Comparison of ENCODE assay signal across 8 cellular contexts in the genomic region with DNA sequence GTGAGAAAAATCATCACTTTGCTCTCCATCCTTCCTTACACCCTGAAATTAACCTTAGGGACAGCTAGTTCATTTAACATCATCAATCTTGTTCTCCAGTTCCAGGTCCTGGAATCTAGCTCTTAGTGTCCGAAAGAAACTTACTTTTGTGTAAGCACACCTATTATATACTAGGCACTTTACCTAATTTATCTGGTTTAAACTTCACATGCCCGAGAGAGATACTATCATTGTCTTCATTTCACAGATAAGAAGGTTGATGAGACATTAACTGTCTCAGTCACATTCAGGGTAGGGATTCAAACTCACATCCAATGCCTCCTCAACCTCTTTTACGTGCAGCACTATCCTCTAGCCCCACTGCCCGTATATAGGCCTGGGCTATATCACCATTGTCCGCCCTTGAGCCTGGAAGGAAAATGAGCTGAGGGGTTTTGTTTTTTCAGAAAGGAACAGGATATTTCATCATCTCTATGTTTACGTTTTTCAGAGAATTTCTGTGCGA. TPM values are rescaled to one million over a fixed set of nuclear protein-coding genes. Genes with fewer than 3 reads are reported as not detected.
DNase-seq lines count a peak whose midpoint lies in the region; ATAC-seq lines count a peak whose summit lies in the region.

No MANE protein-coding gene starts in this region.

- DNase-seq in Jurkat, Clone E6-1 (ENCODE audit: low read depth, low spot score), result no peak
- DNase-seq in naive thymus-derived CD8-positive, alpha-beta T cell, result no peak
- DNase-seq in glomerular visceral epithelial cell (ENCODE audit: extremely low spot score) (no peak), UCSD-AML1 (lab: John Stamatoyannopoulos, UW; ENCODE audit: unreplicated experiment) (no peak), NCI-H2081 treated with DMSO at 0.1 percent for 48 hours (lab: John Stamatoyannopoulos, UW) (no peak)

- peaks cover 7% of the 10 kb centered on the region for H3K27me3 Mint-ChIP-seq in dendritic cell treated with granulocyte-macrophage colony-stimulating factor and Interleukin-4, amounts not matched to agents 40 ng/mL and 50 ng/mL, for 4 days
- H3K27me3 Mint-ChIP-seq in naive thymus-derived CD8-positive, alpha-beta T cell, result peaks cover 0 to 2% (median 0%) of the 10 kb centered on the region in 5 donors

- peak overlapping the region; percentile 95 for H3K4me3 Mint-ChIP-seq in dendritic cell treated with granulocyte-macrophage colony-stimulating factor and Interleukin-4, amounts not matched to agents 40 ng/mL and 50 ng/mL, for 4 days
- H3K4me3 Mint-ChIP-seq in naive thymus-derived CD8-positive, alpha-beta T cell, result peak overlapping the region; percentile 96 to 100 (median 98)

- peak overlapping the region; percentile 97 for H3K27ac Mint-ChIP-seq in dendritic cell treated with granulocyte-macrophage colony-stimulating factor and Interleukin-4, amounts not matched to agents 40 ng/mL and 50 ng/mL, for 4 days
- H3K27ac Mint-ChIP-seq in naive thymus-derived CD8-positive, alpha-beta T cell, result peak overlapping the region; percentile 97 to 100 (median 99)

- no peaks in the 10 kb centered on the region for H3K9me3 Mint-ChIP-seq in dendritic cell treated with granulocyte-macrophage colony-stimulating factor and Interleukin-4, amounts not matched to agents 40 ng/mL and 50 ng/mL, for 4 days
- no peaks in the 10 kb centered on the region for H3K9me3 Mint-ChIP-seq in naive thymus-derived CD8-positive, alpha-beta T cell

- H3K4me3 ChIP-seq in Jurkat, Clone E6-1 (ENCODE audit: low read length), result peak overlapping the region; percentile 97

- intact Hi-C loops in dendritic cell treated with granulocyte-macrophage colony-stimulating factor and Interleukin-4, amounts not matched to agents 40 ng/mL and 50 ng/mL, for 4 days (cut with micrococcal nuclease), result no loop called here

- H3K4me1 Mint-ChIP-seq in dendritic cell treated with granulocyte-macrophage colony-stimulating factor and Interleukin-4, amounts not matched to agents 40 ng/mL and 50 ng/mL, for 4 days (ENCODE audit: low read depth), result peaks cover 40% of the 10 kb centered on the region
- peaks cover 18 to 49% (median 36%) of the 10 kb centered on the region in 4 donors for H3K4me1 Mint-ChIP-seq in naive thymus-derived CD8-positive, alpha-beta T cell

- POLR2A ChIA-PET in naive thymus-derived CD8-positive, alpha-beta T cell (lab: Charles Lee), result interaction anchor here (0.8 to 4.7 kb wide), 8 partner anchors 9 to 373 kb away, joined by 3 to 84 read pairs (median 3); partner anchors contain the start of genes PEX12, SLFN14 and SLFN5

- peaks cover 10% of the 10 kb centered on the region for H3K36me3 Mint-ChIP-seq in dendritic cell treated with granulocyte-macrophage colony-stimulating factor and Interleukin-4, amounts not matched to agents 40 ng/mL and 50 ng/mL, for 4 days (ENCODE audit: low read depth)
- H3K36me3 Mint-ChIP-seq in naive thymus-derived CD8-positive, alpha-beta T cell, result no peaks in the 10 kb centered on the region

- peak; percentile 9 for ATAC-seq in GM19324 (IDR thresholded peaks at IDR 0.05; ENCODE audit: low FRiP score, unreplicated experiment)
- ATAC-seq in naive thymus-derived CD8-positive, alpha-beta T cell, result peak in 1 of 2 donors; percentile 9
- ATAC-seq in HG02938 (IDR thresholded peaks at IDR 0.05; ENCODE audit: unreplicated experiment), result no peak

RNA-seq across cellular contexts. Expression of gene AP2B1, which starts 0.5 kb away (rescaled TPM):
- polyA plus RNA-seq in Jurkat, Clone E6-1 (2012; ENCODE audit: insufficient read depth, insufficient read length), result 105 TPM
- total RNA-seq in naive thymus-derived CD8-positive, alpha-beta T cell, result 100 to 1,000 TPM; 140 to 150 TPM
- 10 to 100 TPM; 50.3 to 65.7 (median 52.0) TPM for polyA plus RNA-seq in naive thymus-derived CD8-positive, alpha-beta T cell

RNA-seq across cellular contexts. Expression of gene PEX12, which starts 8.2 kb away (rescaled TPM):
- 6.6 TPM for polyA plus RNA-seq in Jurkat, Clone E6-1 (2012; ENCODE audit: insufficient read depth, insufficient read length)
- total RNA-seq in naive thymus-derived CD8-positive, alpha-beta T cell, result 1 to 10 TPM; 6.8 TPM
- 1 to 10 TPM; 1.7 to 2.5 (median 1.9) TPM for polyA plus RNA-seq in naive thymus-derived CD8-positive, alpha-beta T cell

RNA-seq across cellular contexts. Expression of gene SLFN14, which starts 26.0 kb away (rescaled TPM):
- not detected for polyA plus RNA-seq in Jurkat, Clone E6-1 (2012; ENCODE audit: insufficient read depth, insufficient read length)
- total RNA-seq in naive thymus-derived CD8-positive, alpha-beta T cell, result not detected
- polyA plus RNA-seq in naive thymus-derived CD8-positive, alpha-beta T cell, result under 1 TPM; 0.06 to 0.33 (median 0.13) TPM

RNA-seq across cellular contexts. Expression of gene SLFN12L, which starts 49.1 kb away (rescaled TPM):
- not detected for polyA plus RNA-seq in Jurkat, Clone E6-1 (2012; ENCODE audit: insufficient read depth, insufficient read length)
- 10 to 100 TPM; 44.7 to 51.1 TPM for total RNA-seq in naive thymus-derived CD8-positive, alpha-beta T cell
- 10 to 100 TPM in 2 of 3 donors, 1 to 10 TPM in 1; 9.6 to 12.3 (median 10.9) TPM for polyA plus RNA-seq in naive thymus-derived CD8-positive, alpha-beta T cell
